Comparison of ENCODE assay signal across 22 cellular contexts in genomic region chr2:42288811-42289210, GRCh38.
DNase-seq lines count a peak whose midpoint lies in the region; ATAC-seq, FAIRE-seq and TF ChIP-seq lines count a peak whose summit lies in the region.
"Had no signal": no experiment of that assay in that cellular context is flagged by ENCODE, and none has a peak within 500 bp of the region (broad histone marks: within the 10 kb centered on the region; RNA-seq: fewer than 3 reads in every experiment).

No MANE protein-coding gene starts in this region.

- H3K27ac Mint-ChIP-seq in activated naive CD4-positive, alpha-beta T cell treated with anti-CD3 and anti-CD28 coated beads for 36 hours: peak overlapping the region; percentile 59
- H3K27ac Mint-ChIP-seq in CD4-positive, alpha-beta T cell: peak overlapping the region; percentile 5
- H3K27ac Mint-ChIP-seq in memory B cell: peak overlapping the region; percentile 51
- no peak overlapping the region for H3K27ac Mint-ChIP-seq in activated T-helper 1 cell treated with anti-CD3 and anti-CD28 coated beads, Interleukin-12 subunit alpha, Interleukin-12 subunit beta, Interleukin-2, Interleukin-4 antibody, amounts not matched to agents 30 ng/mL and 10 ng/mL and 1 ng/mL, durations not matched to agents 14 hours and 24 hours and 36 hours

- no peaks in the 10 kb centered on the region for H3K9me3 ChIP-seq in CD4-positive, alpha-beta T cell (ENCODE audit: control insufficient read depth, low read length)

- H3K27ac ChIP-seq in CD4-positive, alpha-beta T cell (ENCODE audit: low read depth, low read length): no peak overlapping the region
- H3K27ac ChIP-seq: C4-2B, GM23248 had no signal

- no peak overlapping the region for H3K4me3 Mint-ChIP-seq in activated naive CD4-positive, alpha-beta T cell treated with anti-CD3 and anti-CD28 coated beads for 36 hours
- H3K4me3 Mint-ChIP-seq in CD4-positive, alpha-beta T cell: no peak overlapping the region
- H3K4me3 Mint-ChIP-seq in memory B cell: no peak overlapping the region
- no peak overlapping the region for H3K4me3 Mint-ChIP-seq in activated T-helper 1 cell treated with anti-CD3 and anti-CD28 coated beads, Interleukin-12 subunit alpha, Interleukin-12 subunit beta, Interleukin-2, Interleukin-4 antibody, amounts not matched to agents 30 ng/mL and 10 ng/mL and 1 ng/mL, durations not matched to agents 14 hours and 24 hours and 36 hours

- CTCF ChIA-PET in activated naive CD4-positive, alpha-beta T cell treated with anti-CD3 and anti-CD28 coated beads for 36 hours (lab: Charles Lee): no interaction called here
- CTCF ChIA-PET in CD4-positive, alpha-beta T cell (lab: Charles Lee): no interaction called here

- FAIRE-seq in G401.6 (lab: Jason Lieb, UNC): peak; percentile 71
- FAIRE-seq: GM18507 had no signal

- intact Hi-C loops in activated naive CD4-positive, alpha-beta T cell treated with anti-CD3 and anti-CD28 coated beads for 36 hours (cut with micrococcal nuclease): no loop called here
- intact Hi-C loops in CD4-positive, alpha-beta T cell (cut with DNase I, micrococcal nuclease): loop anchor here in 1 of 2 experiments (5.0 kb wide), 1 partner anchor 37 kb away; no protein-coding TSS in a partner anchor
- intact Hi-C loops in activated T-helper 1 cell treated with anti-CD3 and anti-CD28 coated beads, Interleukin-12 subunit alpha, Interleukin-12 subunit beta, Interleukin-2, Interleukin-4 antibody, amounts not matched to agents 30 ng/mL and 10 ng/mL and 1 ng/mL, durations not matched to agents 14 hours and 24 hours and 36 hours (cut with micrococcal nuclease): loop anchor here (5.0 kb wide), 1 partner anchor 38 kb away; no protein-coding TSS in a partner anchor

- no peak for TF ChIP-seq CTCF in CD4-positive, alpha-beta T cell (IDR thresholded peaks at IDR 0.05)

- DNase-seq in activated naive CD4-positive, alpha-beta T cell treated with anti-CD3 and anti-CD28 coated beads for 36 hours: no peak
- no peak for DNase-seq in activated naive CD4-positive, alpha-beta T cell treated with Interleukin-2 at 50 U/mL for 16 hours
- no peak for DNase-seq in CD4-positive, alpha-beta T cell
- DNase-seq in memory B cell (ENCODE audit: low spot score in 2 of 2): no peak
- DNase-seq in activated T-helper 1 cell treated with anti-CD3 and anti-CD28 coated beads, Interleukin-12 subunit alpha, Interleukin-12 subunit beta, Interleukin-2, Interleukin-4 antibody, amounts not matched to agents 30 ng/mL and 10 ng/mL and 1 ng/mL, durations not matched to agents 14 hours and 24 hours and 36 hours (ENCODE audit: low spot score): no peak
- DNase-seq: GM23248, H7, Karpas-422, NCI-H1092, NCI-H1417 treated with DMSO at 0.1 percent for 48 hours, NCI-H1694 treated with DMSO at 0.1 percent for 48 hours, NCI-H2081 treated with DMSO at 0.1 percent for 48 hours, NCI-H2171, NCI-H226, NCI-H510A, NCI-H69, Right ventricle myocardium superior, RPMI8226 had no signal

- peaks cover 24% of the 10 kb centered on the region for H3K4me1 Mint-ChIP-seq in activated naive CD4-positive, alpha-beta T cell treated with anti-CD3 and anti-CD28 coated beads for 36 hours (ENCODE audit: low read depth)
- H3K4me1 Mint-ChIP-seq in CD4-positive, alpha-beta T cell (ENCODE audit: low read depth): peaks cover 47% of the 10 kb centered on the region
- H3K4me1 Mint-ChIP-seq in memory B cell: peaks cover 5% of the 10 kb centered on the region
- H3K4me1 Mint-ChIP-seq in activated T-helper 1 cell treated with anti-CD3 and anti-CD28 coated beads, Interleukin-12 subunit alpha, Interleukin-12 subunit beta, Interleukin-2, Interleukin-4 antibody, amounts not matched to agents 30 ng/mL and 10 ng/mL and 1 ng/mL, durations not matched to agents 14 hours and 24 hours and 36 hours (ENCODE audit: low read depth): peaks cover 40% of the 10 kb centered on the region

- ATAC-seq in CD4-positive, alpha-beta T cell (ENCODE audit: poor library complexity): no peak
- ATAC-seq in memory B cell (ENCODE audit: low read depth) (no peak), HG03139 (IDR thresholded peaks at IDR 0.05; ENCODE audit: unreplicated experiment) (no peak)

- no peaks in the 10 kb centered on the region for H3K27me3 Mint-ChIP-seq in activated naive CD4-positive, alpha-beta T cell treated with anti-CD3 and anti-CD28 coated beads for 36 hours (ENCODE audit: low read depth)
- H3K27me3 Mint-ChIP-seq in CD4-positive, alpha-beta T cell: no peaks in the 10 kb centered on the region
- no peaks in the 10 kb centered on the region for H3K27me3 Mint-ChIP-seq in memory B cell
- H3K27me3 Mint-ChIP-seq in activated T-helper 1 cell treated with anti-CD3 and anti-CD28 coated beads, Interleukin-12 subunit alpha, Interleukin-12 subunit beta, Interleukin-2, Interleukin-4 antibody, amounts not matched to agents 30 ng/mL and 10 ng/mL and 1 ng/mL, durations not matched to agents 14 hours and 24 hours and 36 hours (ENCODE audit: insufficient read depth): no peaks in the 10 kb centered on the region

- H3K27me3 ChIP-seq in CD4-positive, alpha-beta T cell (ENCODE audit: control insufficient read depth, insufficient read depth, low read length): no peaks in the 10 kb centered on the region

- POLR2A ChIA-PET in CD4-positive, alpha-beta T cell (lab: Charles Lee): interaction anchor here (1.3 kb wide), 1 partner anchor 14 kb away, joined by 4 read pairs; no protein-coding TSS in a partner anchor

- no peaks in the 10 kb centered on the region for H3K9me3 Mint-ChIP-seq in activated naive CD4-positive, alpha-beta T cell treated with anti-CD3 and anti-CD28 coated beads for 36 hours
- H3K9me3 Mint-ChIP-seq in CD4-positive, alpha-beta T cell: no peaks in the 10 kb centered on the region
- no peaks in the 10 kb centered on the region for H3K9me3 Mint-ChIP-seq in memory B cell
- H3K9me3 Mint-ChIP-seq in activated T-helper 1 cell treated with anti-CD3 and anti-CD28 coated beads, Interleukin-12 subunit alpha, Interleukin-12 subunit beta, Interleukin-2, Interleukin-4 antibody, amounts not matched to agents 30 ng/mL and 10 ng/mL and 1 ng/mL, durations not matched to agents 14 hours and 24 hours and 36 hours: no peaks in the 10 kb centered on the region

- peaks cover 32% of the 10 kb centered on the region for H3K36me3 Mint-ChIP-seq in activated naive CD4-positive, alpha-beta T cell treated with anti-CD3 and anti-CD28 coated beads for 36 hours (ENCODE audit: low read depth)
- H3K36me3 Mint-ChIP-seq in CD4-positive, alpha-beta T cell (ENCODE audit: low read depth): peaks cover 81% of the 10 kb centered on the region
- H3K36me3 Mint-ChIP-seq in memory B cell: peaks cover 33% of the 10 kb centered on the region
- H3K36me3 Mint-ChIP-seq in activated T-helper 1 cell treated with anti-CD3 and anti-CD28 coated beads, Interleukin-12 subunit alpha, Interleukin-12 subunit beta, Interleukin-2, Interleukin-4 antibody, amounts not matched to agents 30 ng/mL and 10 ng/mL and 1 ng/mL, durations not matched to agents 14 hours and 24 hours and 36 hours (ENCODE audit: low read depth): peaks cover 41% of the 10 kb centered on the region
